Comparison of ENCODE assay signal across 9 cellular contexts in the genomic region with DNA sequence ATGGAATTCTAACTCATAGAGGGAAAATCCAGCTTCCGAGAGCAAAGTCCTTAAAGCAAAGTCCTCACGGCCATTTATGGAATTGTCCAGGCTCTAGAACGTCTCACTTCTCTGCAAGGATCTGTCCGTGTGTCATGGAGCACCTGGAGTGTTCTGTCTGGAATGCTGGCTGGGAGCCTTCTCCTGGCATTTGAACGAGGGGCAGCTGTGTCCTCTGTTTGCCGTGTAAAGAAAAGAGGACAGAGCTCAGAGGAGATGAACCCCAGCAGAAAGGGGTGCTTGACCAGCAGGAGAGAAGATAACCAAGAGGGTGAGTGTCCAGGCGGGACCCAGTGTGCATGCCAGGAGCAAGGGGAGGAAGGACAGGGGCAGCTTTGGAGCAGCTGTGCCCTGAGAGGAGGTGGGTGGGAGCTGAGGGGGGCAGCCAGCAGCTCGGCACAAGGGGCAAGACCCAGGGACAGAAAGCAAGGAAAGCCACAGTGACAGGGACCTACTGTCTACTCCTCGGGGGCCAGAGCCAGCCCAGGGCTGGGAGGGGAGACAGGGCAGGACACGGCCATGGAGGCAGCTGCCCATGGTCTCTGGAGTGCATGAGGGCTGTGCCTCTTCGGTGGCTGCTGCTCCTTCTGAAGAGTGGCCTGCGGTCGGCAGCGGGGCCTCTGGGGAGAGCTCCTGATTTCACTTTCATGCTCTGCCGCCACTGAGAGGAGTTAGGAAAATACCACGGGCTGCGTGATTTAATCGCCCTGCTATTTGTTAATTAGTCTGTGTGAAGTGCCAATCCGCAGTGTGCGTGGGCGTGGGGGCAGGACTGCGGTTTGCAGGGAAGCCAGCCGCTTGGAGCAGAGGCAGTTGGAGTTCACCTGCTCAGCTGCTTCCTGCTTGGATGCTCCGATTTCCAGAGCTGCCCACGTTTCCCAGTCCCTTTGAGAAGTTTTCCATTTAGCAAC.
DNase-seq lines count a peak whose midpoint lies in the region; ATAC-seq, FAIRE-seq and TF ChIP-seq lines count a peak whose summit lies in the region.
"Had no signal": no experiment of that assay in that cellular context is flagged by ENCODE, and none has a peak within 500 bp of the region (broad histone marks: within the 10 kb centered on the region; RNA-seq: fewer than 3 reads in every experiment).

No MANE protein-coding gene starts in this region.

- POLR2A ChIA-PET in WTC11 (lab: Charles Lee): no interaction called here

- H3K36me3 Mint-ChIP-seq in WTC11: peaks cover 23% of the 10 kb centered on the region
- no peaks in the 10 kb centered on the region for H3K36me3 Mint-ChIP-seq in stimulated activated naive B cell treated with anti-CD40 and anti-IgM and Interleukin-4, amounts not matched to agents 10 μg/mL and 1 μg/mL and 100 μg/mL, for 72 hours

- H3K4me3 Mint-ChIP-seq in WTC11: no peak overlapping the region
- no peak overlapping the region for H3K4me3 Mint-ChIP-seq in stimulated activated naive B cell treated with anti-CD40 and anti-IgM and Interleukin-4, amounts not matched to agents 10 μg/mL and 1 μg/mL and 100 μg/mL, for 72 hours

- H3K27me3 ChIP-seq in small intestine (ENCODE audit: control insufficient read depth in 2 of 2, insufficient read depth in 2 of 2, low read length in 2 of 2): no peaks in the 10 kb centered on the region

- DNase-seq in DMS153 (lab: John Stamatoyannopoulos, UW) (peak; percentile 31), DMS153 treated with DMSO at 0.1 percent for 48 hours (lab: John Stamatoyannopoulos, UW; ENCODE audit: unreplicated experiment) (no peak), fibroblast of mammary gland (ENCODE audit: low read depth) (peak; percentile 25), small intestine (peak; percentile 91), WTC11 (ENCODE audit: low spot score) (no peak), GM19238 (ENCODE audit: insufficient read length, low spot score) (no peak)
- no peak for DNase-seq in stimulated activated naive B cell treated with anti-CD40 and anti-IgM and Interleukin-4, amounts not matched to agents 10 μg/mL and 1 μg/mL and 100 μg/mL, for 72 hours

- H3K9me3 ChIP-seq in small intestine (ENCODE audit: control insufficient read depth, low read depth): no peaks in the 10 kb centered on the region

- no peak overlapping the region for H3K27ac Mint-ChIP-seq in WTC11
- no peak overlapping the region for H3K27ac Mint-ChIP-seq in stimulated activated naive B cell treated with anti-CD40 and anti-IgM and Interleukin-4, amounts not matched to agents 10 μg/mL and 1 μg/mL and 100 μg/mL, for 72 hours

- H3K27me3 Mint-ChIP-seq in WTC11 (ENCODE audit: low read depth): no peaks in the 10 kb centered on the region; the same call in 1 of the 2 replicates
- H3K27me3 Mint-ChIP-seq in stimulated activated naive B cell treated with anti-CD40 and anti-IgM and Interleukin-4, amounts not matched to agents 10 μg/mL and 1 μg/mL and 100 μg/mL, for 72 hours: peaks cover 6 to 19% of the 10 kb centered on the region in 2 donors

- peak overlapping the region; percentile 89 to 95 for H3K27ac ChIP-seq in small intestine (ENCODE audit: low read depth in 1 of 2, low read length in 1 of 2)

- no peak for FAIRE-seq in small intestine (lab: Jason Lieb, UNC)
- FAIRE-seq: A204.1 had no signal

- peaks cover 40% of the 10 kb centered on the region for H3K9me3 Mint-ChIP-seq in WTC11
- no peaks in the 10 kb centered on the region for H3K9me3 Mint-ChIP-seq in stimulated activated naive B cell treated with anti-CD40 and anti-IgM and Interleukin-4, amounts not matched to agents 10 μg/mL and 1 μg/mL and 100 μg/mL, for 72 hours

- H3K4me3 ChIP-seq in fibroblast of mammary gland (ENCODE audit: control insufficient read depth, low read depth, low read length) (no peak overlapping the region), small intestine (ENCODE audit: low read depth in 1 of 2, low read length in 2 of 2) (peak overlapping the region in 1 of 2 donors; percentile 60)

- no peaks in the 10 kb centered on the region for H3K36me3 ChIP-seq in small intestine (ENCODE audit: control insufficient read depth in 2 of 2, insufficient read depth in 2 of 2, low read length in 2 of 2)

- no peak for ATAC-seq in WTC11
- no peak for ATAC-seq in stimulated activated naive B cell treated with anti-CD40 and anti-IgM and Interleukin-4, amounts not matched to agents 10 μg/mL and 1 μg/mL and 100 μg/mL, for 72 hours (replicated peaks)

- CTCF ChIA-PET in WTC11 (lab: Charles Lee): interaction anchor here (0.6 kb wide), 1 partner anchor 244 kb away, joined by 3 read pairs; no protein-coding TSS in a partner anchor

- H3K4me1 ChIP-seq in small intestine (ENCODE audit: control insufficient read depth in 2 of 2, insufficient read depth in 1 of 2, low read depth in 1 of 2, low read length in 1 of 2): peaks cover 0 to 2% of the 10 kb centered on the region in 2 donors

- 16 to 50% (median 30%) methylated on average over 25 of the region's 25 CpGs for WGBS in small intestine, 3 donors

- H3K4me1 Mint-ChIP-seq in WTC11: no peaks in the 10 kb centered on the region
- H3K4me1 Mint-ChIP-seq in stimulated activated naive B cell treated with anti-CD40 and anti-IgM and Interleukin-4, amounts not matched to agents 10 μg/mL and 1 μg/mL and 100 μg/mL, for 72 hours: no peaks in the 10 kb centered on the region

- no peak for TF ChIP-seq CTCF in fibroblast of mammary gland (conservative IDR thresholded peaks at IDR 0.05; ENCODE audit: control insufficient read depth, insufficient read depth, low read depth, low read length)
- no peak for TF ChIP-seq CTCF in WTC11 (IDR thresholded peaks at IDR 0.05)

TF ChIP-seq in PFSK-1, 5 proteins besides CTCF, POLR2A, EP300 and RAD21 (continues in another document):
- TF ChIP-seq TAF1 (IDR thresholded peaks at IDR 0.05; ENCODE audit: borderline replicate concordance, insufficient read depth, low read length) (peak; percentile 3; the same call in 1 of the 2 replicates), POLR2AphosphoS5 (IDR thresholded peaks at IDR 0.05; ENCODE audit: low read depth, low read length) (no peak), SIN3A (IDR thresholded peaks at IDR 0.05; ENCODE audit: borderline replicate concordance, insufficient read depth, low read length) (no peak)
- TF ChIP-seq, protein P1, sequence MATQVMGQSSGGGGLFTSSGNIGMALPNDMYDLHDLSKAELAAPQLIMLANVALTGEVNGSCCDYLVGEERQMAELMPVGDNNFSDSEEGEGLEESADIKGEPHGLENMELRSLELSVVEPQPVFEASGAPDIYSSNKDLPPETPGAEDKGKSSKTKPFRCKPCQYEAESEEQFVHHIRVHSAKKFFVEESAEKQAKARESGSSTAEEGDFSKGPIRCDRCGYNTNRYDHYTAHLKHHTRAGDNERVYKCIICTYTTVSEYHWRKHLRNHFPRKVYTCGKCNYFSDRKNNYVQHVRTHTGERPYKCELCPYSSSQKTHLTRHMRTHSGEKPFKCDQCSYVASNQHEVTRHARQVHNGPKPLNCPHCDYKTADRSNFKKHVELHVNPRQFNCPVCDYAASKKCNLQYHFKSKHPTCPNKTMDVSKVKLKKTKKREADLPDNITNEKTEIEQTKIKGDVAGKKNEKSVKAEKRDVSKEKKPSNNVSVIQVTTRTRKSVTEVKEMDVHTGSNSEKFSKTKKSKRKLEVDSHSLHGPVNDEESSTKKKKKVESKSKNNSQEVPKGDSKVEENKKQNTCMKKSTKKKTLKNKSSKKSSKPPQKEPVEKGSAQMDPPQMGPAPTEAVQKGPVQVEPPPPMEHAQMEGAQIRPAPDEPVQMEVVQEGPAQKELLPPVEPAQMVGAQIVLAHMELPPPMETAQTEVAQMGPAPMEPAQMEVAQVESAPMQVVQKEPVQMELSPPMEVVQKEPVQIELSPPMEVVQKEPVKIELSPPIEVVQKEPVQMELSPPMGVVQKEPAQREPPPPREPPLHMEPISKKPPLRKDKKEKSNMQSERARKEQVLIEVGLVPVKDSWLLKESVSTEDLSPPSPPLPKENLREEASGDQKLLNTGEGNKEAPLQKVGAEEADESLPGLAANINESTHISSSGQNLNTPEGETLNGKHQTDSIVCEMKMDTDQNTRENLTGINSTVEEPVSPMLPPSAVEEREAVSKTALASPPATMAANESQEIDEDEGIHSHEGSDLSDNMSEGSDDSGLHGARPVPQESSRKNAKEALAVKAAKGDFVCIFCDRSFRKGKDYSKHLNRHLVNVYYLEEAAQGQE (IDR thresholded peaks at IDR 0.05; ENCODE audit: insufficient read depth in 1 of 2, low read depth in 2 of 2, low read length in 2 of 2): no peak

TF ChIP-seq in WTC11, 78 proteins besides CTCF, POLR2A, EP300 and RAD21 (continues in another document):
- TF ChIP-seq NFATC4 (CRISPR knock-in tag; IDR thresholded peaks at IDR 0.05): no peak
- TF ChIP-seq, protein P2, sequence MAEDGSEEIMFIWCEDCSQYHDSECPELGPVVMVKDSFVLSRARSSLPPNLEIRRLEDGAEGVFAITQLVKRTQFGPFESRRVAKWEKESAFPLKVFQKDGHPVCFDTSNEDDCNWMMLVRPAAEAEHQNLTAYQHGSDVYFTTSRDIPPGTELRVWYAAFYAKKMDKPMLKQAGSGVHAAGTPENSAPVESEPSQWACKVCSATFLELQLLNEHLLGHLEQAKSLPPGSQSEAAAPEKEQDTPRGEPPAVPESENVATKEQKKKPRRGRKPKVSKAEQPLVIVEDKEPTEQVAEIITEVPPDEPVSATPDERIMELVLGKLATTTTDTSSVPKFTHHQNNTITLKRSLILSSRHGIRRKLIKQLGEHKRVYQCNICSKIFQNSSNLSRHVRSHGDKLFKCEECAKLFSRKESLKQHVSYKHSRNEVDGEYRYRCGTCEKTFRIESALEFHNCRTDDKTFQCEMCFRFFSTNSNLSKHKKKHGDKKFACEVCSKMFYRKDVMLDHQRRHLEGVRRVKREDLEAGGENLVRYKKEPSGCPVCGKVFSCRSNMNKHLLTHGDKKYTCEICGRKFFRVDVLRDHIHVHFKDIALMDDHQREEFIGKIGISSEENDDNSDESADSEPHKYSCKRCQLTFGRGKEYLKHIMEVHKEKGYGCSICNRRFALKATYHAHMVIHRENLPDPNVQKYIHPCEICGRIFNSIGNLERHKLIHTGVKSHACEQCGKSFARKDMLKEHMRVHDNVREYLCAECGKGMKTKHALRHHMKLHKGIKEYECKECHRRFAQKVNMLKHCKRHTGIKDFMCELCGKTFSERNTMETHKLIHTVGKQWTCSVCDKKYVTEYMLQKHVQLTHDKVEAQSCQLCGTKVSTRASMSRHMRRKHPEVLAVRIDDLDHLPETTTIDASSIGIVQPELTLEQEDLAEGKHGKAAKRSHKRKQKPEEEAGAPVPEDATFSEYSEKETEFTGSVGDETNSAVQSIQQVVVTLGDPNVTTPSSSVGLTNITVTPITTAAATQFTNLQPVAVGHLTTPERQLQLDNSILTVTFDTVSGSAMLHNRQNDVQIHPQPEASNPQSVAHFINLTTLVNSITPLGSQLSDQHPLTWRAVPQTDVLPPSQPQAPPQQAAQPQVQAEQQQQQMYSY (CRISPR knock-in tag; IDR thresholded peaks at IDR 0.05): no peak

Comparison
In these comparisons a context has a peak if more than half of its experiments do, and no peak if none do; other contexts are left out.
1. DNase-seq: peak in DMS153 (single experiment), fibroblast of mammary gland (single experiment) and small intestine (single experiment); none in DMS153 treated with DMSO at 0.1 percent for 48 hours (single experiment), WTC11 (single experiment), GM19238 (single experiment) and stimulated activated naive B cell treated with anti-CD40 and anti-IgM and Interleukin-4, amounts not matched to agents 10 μg/mL and 1 μg/mL and 100 μg/mL, for 72 hours (single experiment).